In the genomic region with DNA sequence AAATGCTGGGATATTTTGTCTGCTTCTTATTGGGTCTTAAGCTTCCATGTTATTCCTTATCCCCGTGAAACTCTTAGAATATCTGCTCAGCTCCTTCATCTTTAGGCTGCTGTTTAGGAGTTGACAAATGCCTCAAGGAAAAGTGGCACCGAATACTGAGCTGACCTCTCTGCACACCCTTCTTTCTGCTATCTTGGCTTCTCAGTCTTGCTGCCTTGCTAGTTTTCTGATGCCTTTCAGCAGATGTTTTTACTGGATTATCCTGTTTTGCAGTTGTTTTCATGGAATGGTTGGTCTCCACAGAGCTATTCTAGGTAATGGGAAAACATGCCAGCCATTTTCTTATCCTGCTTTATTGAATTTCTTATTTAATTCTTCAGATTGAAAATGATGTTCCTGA, we compare ENCODE assay signal across 38 cellular contexts.
"Had no signal": no experiment of that assay in that cellular context is flagged by ENCODE, and none has a peak within 500 bp of the region (broad histone marks: within the 10 kb centered on the region; RNA-seq: fewer than 3 reads in every experiment).

No MANE protein-coding gene starts in this region.

- H3K4me1 ChIP-seq: adrenal gland, ascending aorta, body of pancreas, breast epithelium had no signal

- H3K27ac Mint-ChIP-seq: activated naive CD4-positive, alpha-beta T cell treated with anti-CD3 and anti-CD28 coated beads for 36 hours; activated naive CD4-positive, alpha-beta T cell treated with anti-CD3 and anti-CD28 coated beads, Interleukin-2, amount 10 ng/mL, durations not matched to agents 7 days and 5 days; activated naive CD4-positive, alpha-beta T cell treated with anti-CD3 and anti-CD28 coated beads, Interleukin-2, amount 50 U/mL, for 24 hours; activated naive CD4-positive, alpha-beta T cell treated with anti-CD3 and anti-CD28 coated beads, Interleukin-2, amount 50 U/mL, for 72 hours; activated naive CD8-positive, alpha-beta T cell; activated naive CD8-positive, alpha-beta T cell treated with anti-CD3 and anti-CD28 coated beads for 36 hours; activated naive CD8-positive, alpha-beta T cell treated with anti-CD3 and anti-CD28 coated beads, Interleukin-2, amount 10 ng/mL, durations not matched to agents 7 days and 5 days; activated naive CD8-positive, alpha-beta T cell treated with anti-CD3 and anti-CD28 coated beads, Interleukin-2, amount 50 U/mL, for 24 hours; activated T-cell treated with anti-CD3 and anti-CD28 coated beads, Interleukin-2, amount 50 U/mL, for 72 hours; activated T-helper 1 cell treated with anti-CD3 and anti-CD28 coated beads, Interleukin-12 subunit alpha, Interleukin-12 subunit beta, Interleukin-2, Interleukin-4 antibody, amounts not matched to agents 30 ng/mL and 10 ng/mL and 1 ng/mL, durations not matched to agents 14 hours and 24 hours and 36 hours; activated T-helper 17 cell treated with anti-CD3 and anti-CD28 coated beads, Interleukin-2, amount 50 U/mL, for 72 hours; activated T-helper 2 cell treated with anti-CD3 and anti-CD28 coated beads, Interferon-gamma antibody, Interleukin-2, Interleukin-4, amounts not matched to agents 10 μg/mL and 5 μg/mL and 100 μg/mL, durations not matched to agents 14 hours and 24 hours and 36 hours; brain had no signal

- H3K27ac ChIP-seq: adrenal gland, ascending aorta, body of pancreas, brain microvascular endothelial cell, breast epithelium, cardiac muscle cell had no signal

- ATAC-seq: activated naive CD4-positive, alpha-beta T cell treated with anti-CD3 and anti-CD28 coated beads, Interleukin-2, amount 50 U/mL, for 72 hours; activated naive CD8-positive, alpha-beta T cell treated with anti-CD3 and anti-CD28 coated beads, Interleukin-2, amount 50 U/mL, for 24 hours; activated T-cell treated with anti-CD3 and anti-CD28 coated beads, Interleukin-2, amount 50 U/mL, for 4 hours; activated T-cell treated with anti-CD3 and anti-CD28 coated beads, Interleukin-2, amount 50 U/mL, for 72 hours; activated T-helper 17 cell treated with anti-CD3 and anti-CD28 coated beads, Interleukin-2, amount 50 U/mL, for 72 hours; body of pancreas had no signal

- H3K4me1 Mint-ChIP-seq: activated naive CD4-positive, alpha-beta T cell treated with anti-CD3 and anti-CD28 coated beads, Interleukin-2, amount 10 ng/mL, durations not matched to agents 7 days and 5 days; activated naive CD4-positive, alpha-beta T cell treated with anti-CD3 and anti-CD28 coated beads, Interleukin-2, amount 50 U/mL, for 24 hours; activated naive CD8-positive, alpha-beta T cell treated with anti-CD3 and anti-CD28 coated beads for 36 hours; activated naive CD8-positive, alpha-beta T cell treated with anti-CD3 and anti-CD28 coated beads, Interleukin-2, amount 10 ng/mL, durations not matched to agents 7 days and 5 days; activated naive CD8-positive, alpha-beta T cell treated with anti-CD3 and anti-CD28 coated beads, Interleukin-2, amount 50 U/mL, for 24 hours; activated T-helper 17 cell treated with anti-CD3 and anti-CD28 coated beads, Interleukin-2, amount 50 U/mL, for 72 hours; brain; central memory CD8-positive, alpha-beta T cell had no signal

- DNase-seq: activated effector memory CD4-positive, alpha-beta T cell treated with anti-CD3 and anti-CD28 coated beads, Interleukin-2, amount 50 U/mL, for 16 hours; activated effector memory CD4-positive, alpha-beta T cell treated with Interleukin-2 at 50 U/mL for 16 hours; activated gamma-delta T cell; activated gamma-delta T cell treated with Interleukin-2 at 50 U/mL for 16 hours; activated naive CD4-positive, alpha-beta T cell; activated naive CD4-positive, alpha-beta T cell treated with anti-CD3 and anti-CD28 coated beads for 36 hours; activated naive CD4-positive, alpha-beta T cell treated with anti-CD3 and anti-CD28 coated beads, Interleukin-2, amount 10 ng/mL, durations not matched to agents 7 days and 5 days; activated naive CD4-positive, alpha-beta T cell treated with anti-CD3 and anti-CD28 coated beads, Interleukin-2, amount 50 U/mL, for 16 hours; activated naive CD4-positive, alpha-beta T cell treated with Interleukin-2 at 50 U/mL for 16 hours; activated naive CD8-positive, alpha-beta T cell treated with anti-CD3 and anti-CD28 coated beads for 36 hours; activated naive CD8-positive, alpha-beta T cell treated with anti-CD3 and anti-CD28 coated beads, Interleukin-2, amount 10 ng/mL, durations not matched to agents 7 days and 5 days; activated naive CD8-positive, alpha-beta T cell treated with anti-CD3 and anti-CD28 coated beads, Interleukin-2, amount 50 U/mL, for 24 hours; activated T-cell treated with anti-CD3 and anti-CD28 coated beads, Interleukin-2, amount 50 U/mL, for 4 hours; activated T-cell treated with anti-CD3 and anti-CD28 coated beads, Interleukin-2, amount 50 U/mL, for 48 hours; activated T-cell treated with anti-CD3 and anti-CD28 coated beads, Interleukin-2, amount 50 U/mL, for 72 hours; adrenal gland; amniotic stem cell; amygdala; anterior cingulate cortex; aorta; body of pancreas; brain microvascular endothelial cell; caudate nucleus; central memory CD4-positive, alpha-beta T cell; cerebellar nuclear complex had no signal

- H3K36me3 ChIP-seq: adrenal gland, ascending aorta, brain microvascular endothelial cell, breast epithelium, cardiac muscle cell had no signal

- H3K9me3 Mint-ChIP-seq: activated naive CD4-positive, alpha-beta T cell treated with anti-CD3 and anti-CD28 coated beads for 36 hours; activated naive CD4-positive, alpha-beta T cell treated with anti-CD3 and anti-CD28 coated beads, Interleukin-2, amount 10 ng/mL, durations not matched to agents 7 days and 5 days; activated naive CD4-positive, alpha-beta T cell treated with anti-CD3 and anti-CD28 coated beads, Interleukin-2, amount 50 U/mL, for 24 hours; activated naive CD4-positive, alpha-beta T cell treated with anti-CD3 and anti-CD28 coated beads, Interleukin-2, amount 50 U/mL, for 72 hours; activated naive CD8-positive, alpha-beta T cell treated with anti-CD3 and anti-CD28 coated beads for 36 hours; activated naive CD8-positive, alpha-beta T cell treated with anti-CD3 and anti-CD28 coated beads, Interleukin-2, amount 10 ng/mL, durations not matched to agents 7 days and 5 days; activated T-cell treated with anti-CD3 and anti-CD28 coated beads, Interleukin-2, amount 50 U/mL, for 4 hours; activated T-cell treated with anti-CD3 and anti-CD28 coated beads, Interleukin-2, amount 50 U/mL, for 72 hours; activated T-helper 1 cell treated with anti-CD3 and anti-CD28 coated beads, Interleukin-12 subunit alpha, Interleukin-12 subunit beta, Interleukin-2, Interleukin-4 antibody, amounts not matched to agents 30 ng/mL and 10 ng/mL and 1 ng/mL, durations not matched to agents 14 hours and 24 hours and 36 hours; activated T-helper 2 cell treated with anti-CD3 and anti-CD28 coated beads, Interferon-gamma antibody, Interleukin-2, Interleukin-4, amounts not matched to agents 10 μg/mL and 5 μg/mL and 100 μg/mL, durations not matched to agents 14 hours and 24 hours and 36 hours; brain; central memory CD8-positive, alpha-beta T cell had no signal

- H3K27me3 ChIP-seq: adrenal gland, ascending aorta, body of pancreas, brain microvascular endothelial cell, breast epithelium, cardiac muscle cell had no signal

- H3K4me3 ChIP-seq: adrenal gland, ascending aorta, body of pancreas, breast epithelium, cardiac muscle cell had no signal

- H3K27me3 Mint-ChIP-seq: activated naive CD4-positive, alpha-beta T cell treated with anti-CD3 and anti-CD28 coated beads, Interleukin-2, amount 10 ng/mL, durations not matched to agents 7 days and 5 days; activated naive CD4-positive, alpha-beta T cell treated with anti-CD3 and anti-CD28 coated beads, Interleukin-2, amount 50 U/mL, for 24 hours; activated naive CD8-positive, alpha-beta T cell; activated naive CD8-positive, alpha-beta T cell treated with anti-CD3 and anti-CD28 coated beads for 36 hours; activated naive CD8-positive, alpha-beta T cell treated with anti-CD3 and anti-CD28 coated beads, Interleukin-2, amount 50 U/mL, for 24 hours; brain; central memory CD8-positive, alpha-beta T cell had no signal

- H3K9me3 ChIP-seq: adrenal gland, ascending aorta, body of pancreas, breast epithelium had no signal

- H3K4me3 Mint-ChIP-seq: activated naive CD4-positive, alpha-beta T cell treated with anti-CD3 and anti-CD28 coated beads for 36 hours; activated naive CD4-positive, alpha-beta T cell treated with anti-CD3 and anti-CD28 coated beads, Interleukin-2, amount 10 ng/mL, durations not matched to agents 7 days and 5 days; activated naive CD4-positive, alpha-beta T cell treated with anti-CD3 and anti-CD28 coated beads, Interleukin-2, amount 50 U/mL, for 24 hours; activated naive CD8-positive, alpha-beta T cell; activated naive CD8-positive, alpha-beta T cell treated with anti-CD3 and anti-CD28 coated beads for 36 hours; activated naive CD8-positive, alpha-beta T cell treated with anti-CD3 and anti-CD28 coated beads, Interleukin-2, amount 10 ng/mL, durations not matched to agents 7 days and 5 days; activated naive CD8-positive, alpha-beta T cell treated with anti-CD3 and anti-CD28 coated beads, Interleukin-2, amount 50 U/mL, for 24 hours; activated T-cell treated with anti-CD3 and anti-CD28 coated beads, Interleukin-2, amount 50 U/mL, for 4 hours; activated T-cell treated with anti-CD3 and anti-CD28 coated beads, Interleukin-2, amount 50 U/mL, for 72 hours; activated T-helper 1 cell treated with anti-CD3 and anti-CD28 coated beads, Interleukin-12 subunit alpha, Interleukin-12 subunit beta, Interleukin-2, Interleukin-4 antibody, amounts not matched to agents 30 ng/mL and 10 ng/mL and 1 ng/mL, durations not matched to agents 14 hours and 24 hours and 36 hours; activated T-helper 17 cell treated with anti-CD3 and anti-CD28 coated beads, Interleukin-2, amount 50 U/mL, for 72 hours; brain; central memory CD8-positive, alpha-beta T cell had no signal

- FAIRE-seq: astrocyte, bronchial epithelial cell had no signal

- H3K36me3 Mint-ChIP-seq: activated naive CD4-positive, alpha-beta T cell treated with anti-CD3 and anti-CD28 coated beads, Interleukin-2, amount 10 ng/mL, durations not matched to agents 7 days and 5 days; activated naive CD4-positive, alpha-beta T cell treated with anti-CD3 and anti-CD28 coated beads, Interleukin-2, amount 50 U/mL, for 24 hours; activated naive CD4-positive, alpha-beta T cell treated with anti-CD3 and anti-CD28 coated beads, Interleukin-2, amount 50 U/mL, for 72 hours; activated naive CD8-positive, alpha-beta T cell treated with anti-CD3 and anti-CD28 coated beads for 36 hours; activated naive CD8-positive, alpha-beta T cell treated with anti-CD3 and anti-CD28 coated beads, Interleukin-2, amount 10 ng/mL, durations not matched to agents 7 days and 5 days; brain had no signal
